ENCODE assay signal across 8 cellular contexts in genomic region chr17:8187517-8188407, GRCh38. TPM values are rescaled to one million over a fixed set of nuclear protein-coding genes. Genes with fewer than 3 reads are reported as not detected.
DNase-seq lines count a peak whose midpoint lies in the region; ATAC-seq and TF ChIP-seq lines count a peak whose summit lies in the region.

No MANE protein-coding gene starts in this region.

- H3K36me3 Mint-ChIP-seq in T-cell (no peaks in the 10 kb centered on the region), type B pancreatic cell (no peaks in the 10 kb centered on the region)

- DNase-seq in DMS153 (lab: John Stamatoyannopoulos, UW) (peak; percentile 90), HFF-Myc (ENCODE audit: extremely low read depth, low read depth) (peak; percentile 100), NCI-H146 treated with DMSO at 0.1 percent for 48 hours (lab: John Stamatoyannopoulos, UW; ENCODE audit: unreplicated experiment) (peak; percentile 98), T-cell (peak; percentile 55 to 88 (median 78)), amniotic stem cell (lab: John Stamatoyannopoulos, UW) (peak; percentile 99), left ventricle myocardium superior (peak; percentile 91), posterior vena cava (ENCODE audit: low spot score) (peak; percentile 97), type B pancreatic cell (ENCODE audit: extremely low spot score, unreplicated experiment) (peak; percentile 94)

- CTCF ChIA-PET in T-cell (lab: Charles Lee), result interaction anchor here in 1 of 2 donors (0.6 to 3.8 kb wide), 9 partner anchors 15 to 1176 kb away, joined by 3 to 23 read pairs (median 5); partner anchors contain the start of gene ALOXE3

- no peak overlapping the region for H3K27ac Mint-ChIP-seq in T-cell
- H3K27ac Mint-ChIP-seq in type B pancreatic cell, result no peak overlapping the region

- H3K4me3 Mint-ChIP-seq in T-cell, result no peak overlapping the region
- no peak overlapping the region for H3K4me3 Mint-ChIP-seq in type B pancreatic cell

- H3K9me3 Mint-ChIP-seq in T-cell (no peaks in the 10 kb centered on the region), type B pancreatic cell (no peaks in the 10 kb centered on the region)

- TF ChIP-seq CTCF in HFF-Myc (IDR thresholded peaks at IDR 0.05; ENCODE audit: low read depth, low read length, missing control alignments) (no peak), type B pancreatic cell (conservative IDR thresholded peaks at IDR 0.05) (no peak)

- H3K4me3 ChIP-seq in HFF-Myc (replicated peaks; ENCODE audit: low read depth, low read length), result peak overlapping the region; percentile 90

- POLR2A ChIA-PET in T-cell (lab: Charles Lee), result interaction anchor here (0.5 to 3.4 kb wide), 13 partner anchors 14 to 882 kb away, joined by 3 to 18 read pairs (median 4); partner anchors contain the start of genes AURKB (in 1 of the 2) and SLC25A35 (in 1 of the 2)

- H3K27me3 Mint-ChIP-seq in T-cell (no peaks in the 10 kb centered on the region), type B pancreatic cell (no peaks in the 10 kb centered on the region)

- intact Hi-C loops in left ventricle myocardium superior (cut with micrococcal nuclease) (no loop called here), posterior vena cava (cut with DNase I) (loop anchor here (5.0 kb wide), 3 partner anchors 35 to 100 kb away; partner anchors contain the start of genes HES7 (in 1 of the 2) and RANGRF (in 1 of the 2))

- peaks cover 7 to 20% (median 15%) of the 10 kb centered on the region in 3 donors for H3K4me1 Mint-ChIP-seq in T-cell
- peaks cover 9% of the 10 kb centered on the region for H3K4me1 Mint-ChIP-seq in type B pancreatic cell (ENCODE audit: unreplicated experiment)

- ATAC-seq in T-cell (replicated peaks in 1 of 4) (peak; percentile 3 to 26 (median 9)), left ventricle myocardium superior (peak; percentile 46)

RNA-seq across cellular contexts. Expression of gene BORCS6, which starts 2.2 kb away (rescaled TPM):
- total RNA-seq in T-cell (10 to 100 TPM in 3 of 5 donors, 1 to 10 TPM in 2; 6.7 to 21.3 (median 17.2) TPM), left ventricle myocardium superior (9.4 TPM), posterior vena cava (1 to 10 TPM; 4.5 to 5.6 TPM), type B pancreatic cell (ENCODE audit: low replicate concordance) (4.8 and 6.9 TPM in 2 replicates)

RNA-seq across cellular contexts. Expression of gene TMEM107, which starts 11.6 kb away (rescaled TPM):
- 10 to 100 TPM; 23.4 to 28.9 (median 25.0) TPM for total RNA-seq in T-cell
- total RNA-seq in left ventricle myocardium superior, result 5.2 TPM
- total RNA-seq in posterior vena cava, result 10 to 100 TPM; 12.9 to 16.4 TPM
- total RNA-seq in type B pancreatic cell (ENCODE audit: low replicate concordance), result 19.1 and 22.1 TPM in 2 replicates

RNA-seq across cellular contexts. Expression of gene AURKB, which starts 22.6 kb away (rescaled TPM):
- 1 to 10 TPM; 1.0 to 2.7 (median 1.7) TPM for total RNA-seq in T-cell
- 0.47 TPM for total RNA-seq in left ventricle myocardium superior
- total RNA-seq in posterior vena cava, result under 1 TPM in 1 of 2 donors, not detected in 1; 0.69 TPM
- total RNA-seq in type B pancreatic cell (ENCODE audit: low replicate concordance), result 35.0 and 108 TPM in 2 replicates

RNA-seq across cellular contexts. Expression of gene VAMP2, which starts 25.0 kb away (rescaled TPM):
- total RNA-seq in T-cell (100 to 1,000 TPM; 160 to 243 (median 186) TPM), left ventricle myocardium superior (62.3 TPM), posterior vena cava (10 to 100 TPM; 66.7 to 80.1 TPM), type B pancreatic cell (ENCODE audit: low replicate concordance) (44.7 and 46.3 TPM in 2 replicates)

RNA-seq across cellular contexts. Expression of gene PER1, which starts 35.6 kb away (rescaled TPM):
- total RNA-seq in T-cell, result 1,000 to 10,000 TPM in 2 of 5 donors, 10 to 100 TPM in 3; 62.6 to 1,675 (median 82.4) TPM
- 126 TPM for total RNA-seq in left ventricle myocardium superior
- 100 to 1,000 TPM; 203 to 206 TPM for total RNA-seq in posterior vena cava
- total RNA-seq in type B pancreatic cell (ENCODE audit: low replicate concordance), result 31.0 and 33.2 TPM in 2 replicates

Comparison
In these comparisons a context has a peak if more than half of its experiments do, and no peak if none do; other contexts are left out.
1. Peak in every context shown above with its lines: DNase-seq, ATAC-seq and H3K4me3 ChIP-seq.